In genomic region chr5:102856374-102856748, GRCh38 we compare ENCODE assay signal across 11 cellular contexts.
DNase-seq lines count a peak whose midpoint lies in the region; ATAC-seq and TF ChIP-seq lines count a peak whose summit lies in the region.
"Had no signal": no experiment of that assay in that cellular context is flagged by ENCODE, and none has a peak within 500 bp of the region (broad histone marks: within the 10 kb centered on the region; RNA-seq: fewer than 3 reads in every experiment).

No MANE protein-coding gene starts in this region.

- TF ChIP-seq CTCF in AG04449 (IDR thresholded peaks at IDR 0.05; ENCODE audit: insufficient read depth, low read length, missing control alignments) (no peak), IMR-90 (conservative IDR thresholded peaks at IDR 0.05; ENCODE audit: low read depth, low read length) (no peak)

- no peak overlapping the region for H2BK20ac ChIP-seq in IMR-90 (ENCODE audit: low read depth, low read length)

- BruUV-seq in IMR-90 (replicated peaks; lab: Mats Ljungman, UMichigan): no TSS peak

- no peaks in the 10 kb centered on the region for H3K36me3 ChIP-seq in IMR-90 (ENCODE audit: control insufficient read depth, insufficient read depth, low read length)
- H3K36me3 ChIP-seq: right atrium auricular region, tibial artery had no signal

- no peak overlapping the region for H4K8ac ChIP-seq in IMR-90 (ENCODE audit: low read depth in 2 of 2, low read length in 2 of 2)

- no peak for TF ChIP-seq RAD21 in IMR-90 (IDR thresholded peaks at IDR 0.05; ENCODE audit: low read length)

- no peak overlapping the region; the same call in 1 of the 2 replicates for H2BK120ac ChIP-seq in IMR-90 (ENCODE audit: low read depth, low read length)

- H2AK9ac ChIP-seq in IMR-90 (replicated peaks; ENCODE audit: low read depth, low read length, poor library complexity): no peak overlapping the region

- DNase-seq in AG04449 (ENCODE audit: low read depth, low spot score) (peak; percentile 56), IMR-90 (peak; percentile 69), dermis blood vessel endothelial cell (peak; percentile 32), myocyte (ENCODE audit: low read depth) (peak; percentile 29), NCI-H1105 (lab: John Stamatoyannopoulos, UW) (no peak), COR-L47 (lab: John Stamatoyannopoulos, UW) (no peak)
- no peak for DNase-seq in activated T-cell treated with anti-CD3 and anti-CD28 coated beads, Interleukin-2, amount 50 U/mL, for 48 hours
- DNase-seq in activated CD8-positive, alpha-beta memory T cell treated with anti-CD3 and anti-CD28 coated beads for 24 hours: no peak
- DNase-seq: effector CD4-positive, alpha-beta T cell had no signal

- CTCF ChIA-PET in AG04449 (lab: Yijun Ruan, JAX) (interaction anchor here (1.5 to 2.1 kb wide), 2 partner anchors 9 kb away, joined by 3 to 7 read pairs; no protein-coding TSS in a partner anchor), IMR-90 (lab: Yijun Ruan, JAX) (interaction anchor here (0.9 kb wide), 1 partner anchor 66 kb away, joined by 3 read pairs; no protein-coding TSS in a partner anchor)

- no peak overlapping the region for H2BK15ac ChIP-seq in IMR-90 (ENCODE audit: low read depth, low read length)

- POLR2A ChIA-PET in AG04449 (lab: Yijun Ruan, JAX) (interaction anchor here (2.7 kb wide), 1 partner anchor 9 kb away, joined by 8 read pairs; no protein-coding TSS in a partner anchor), IMR-90 (lab: Charles Lee; ENCODE audit: unreplicated experiment) (no interaction called here)

- 100% methylated on average over 1 of the region's 4 CpGs; no CpG with 5 or more reads in 1 of the 2 experiments for WGBS in IMR-90 (ENCODE audit: extremely low coverage in 2 of 2, insufficient read length in 1 of 2), 2 experiments

- in situ Hi-C loops in IMR-90 (cut with MboI; ENCODE audit: low sequenced_read_pairs): no loop called here

- intact Hi-C loops in IMR-90 (cut with micrococcal nuclease): no loop called here

- H3K4me3 ChIP-seq in AG04449 (ENCODE audit: low read depth, low read length) (no peak overlapping the region), IMR-90 (ENCODE audit: insufficient read depth, low read depth, low read length) (no peak overlapping the region)
- H3K4me3 ChIP-seq: right atrium auricular region, tibial artery had no signal

- H3K18ac ChIP-seq in IMR-90 (ENCODE audit: low read depth, low read length): no peak overlapping the region

- no peak overlapping the region for H3K27ac ChIP-seq in IMR-90 (ENCODE audit: insufficient read depth, low read length)

- no peak overlapping the region for H3K56ac ChIP-seq in IMR-90 (ENCODE audit: extremely low read depth, insufficient read depth, low read length)

- H3K9me1 ChIP-seq in IMR-90 (ENCODE audit: insufficient read depth, low read length): peaks cover 11% of the 10 kb centered on the region

- peaks cover 23 to 28% of the 10 kb centered on the region in 2 experiments for H3K79me1 ChIP-seq in IMR-90 (ENCODE audit: low read depth in 1 of 2, low read length in 2 of 2)

- no peaks in the 10 kb centered on the region for H3K9me3 ChIP-seq in IMR-90 (ENCODE audit: control insufficient read depth, insufficient read depth, low read length)
- H3K9me3 ChIP-seq: right atrium auricular region, tibial artery had no signal

- peak; percentile 81 for ATAC-seq in IMR-90 (ENCODE audit: low read depth)

- dilution Hi-C loops in IMR-90 (cut with HindIII; ENCODE audit: low sequenced_read_pairs, unreplicated experiment): no loop called here

- H3K9ac ChIP-seq in IMR-90 (ENCODE audit: low read depth, low read length): no peak overlapping the region

- no peak overlapping the region for H2AK5ac ChIP-seq in IMR-90 (ENCODE audit: low read depth, low read length)

- H4K20me1 ChIP-seq in IMR-90 (ENCODE audit: insufficient read depth, low read length): peaks cover 13% of the 10 kb centered on the region; the same call in 1 of the 2 replicates

- no peaks in the 10 kb centered on the region for H3K27me3 ChIP-seq in IMR-90 (ENCODE audit: control insufficient read depth, insufficient read depth, low read length)
- H3K27me3 ChIP-seq: right atrium auricular region, tibial artery had no signal

- no peak overlapping the region for H2BK5ac ChIP-seq in IMR-90 (ENCODE audit: low read depth, low read length, poor library complexity, severe bottlenecking)

- H3K23ac ChIP-seq in IMR-90 (ENCODE audit: low read depth, low read length): no peak overlapping the region

- no peak overlapping the region for H3K14ac ChIP-seq in IMR-90 (replicated peaks; ENCODE audit: low read depth, low read length)

- TF ChIP-seq POLR2A in IMR-90 (IDR thresholded peaks at IDR 0.05; ENCODE audit: low read depth, low read length): no peak

- no peak overlapping the region for H4K91ac ChIP-seq in IMR-90 (ENCODE audit: insufficient read depth, low read depth, low read length)

- 0 out of 2 replicates have a peak overlapping the region, but pooled peaks have one; percentile 37 for H3K4ac ChIP-seq in IMR-90 (ENCODE audit: low read depth, low read length)

- H2AFZ ChIP-seq in IMR-90 (replicated peaks; ENCODE audit: low read length, poor library complexity): no peak overlapping the region

- H4K5ac ChIP-seq in IMR-90 (ENCODE audit: low read depth, low read length): no peak overlapping the region

- peak overlapping the region; percentile 36; the same call in 1 of the 2 replicates for H3K4me2 ChIP-seq in IMR-90 (ENCODE audit: low read depth, low read length)

- peaks cover 6% of the 10 kb centered on the region for H3K4me1 ChIP-seq in IMR-90 (ENCODE audit: control insufficient read depth, insufficient read depth, low read length)
- H3K4me1 ChIP-seq: right atrium auricular region had no signal

TF ChIP-seq in IMR-90, 13 proteins besides CTCF, POLR2A, EP300 and RAD21:
- no peak for TF ChIP-seq MAFK (IDR thresholded peaks at IDR 0.05; ENCODE audit: low read depth, low read length)
- no peak for TF ChIP-seq BHLHE40 (IDR thresholded peaks at IDR 0.05; ENCODE audit: low read depth, low read length)
- TF ChIP-seq RCOR1 (IDR thresholded peaks at IDR 0.05; ENCODE audit: insufficient replicate concordance, low read length): no peak
- TF ChIP-seq CHD1 (IDR thresholded peaks at IDR 0.05; ENCODE audit: low read depth, low read length): no peak
- TF ChIP-seq RFX5 (IDR thresholded peaks at IDR 0.05; ENCODE audit: low read depth, low read length): no peak

Comparison
In these comparisons a context has a peak if more than half of its experiments do, and no peak if none do; other contexts are left out.
1. DNase-seq: peak in AG04449 (single experiment), IMR-90 (single experiment), dermis blood vessel endothelial cell (single experiment) and myocyte (single experiment); none in NCI-H1105 (single experiment), activated T-cell treated with anti-CD3 and anti-CD28 coated beads, Interleukin-2, amount 50 U/mL, for 48 hours (0 of 2), activated CD8-positive, alpha-beta memory T cell treated with anti-CD3 and anti-CD28 coated beads for 24 hours (single experiment) and COR-L47 (single experiment).